In the genomic region with DNA sequence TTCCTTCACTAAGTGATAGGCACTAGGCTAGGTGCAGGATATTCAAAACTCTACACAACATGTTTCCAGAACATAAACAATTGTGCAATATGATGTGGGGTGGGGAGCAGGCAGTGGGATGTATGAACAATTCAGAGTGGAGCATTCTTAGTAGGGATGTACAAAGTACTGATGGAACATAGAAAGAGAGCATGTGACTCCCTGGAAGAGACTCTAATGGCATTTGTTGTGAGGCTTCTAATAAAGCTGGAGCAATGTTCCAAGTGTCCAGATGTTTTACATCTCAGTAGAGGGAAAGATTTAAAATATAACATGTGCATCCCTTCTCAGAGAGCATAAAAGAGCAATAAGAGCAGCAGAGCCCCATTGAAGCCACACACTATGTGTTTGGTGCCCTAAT, we compare ENCODE assay signal across 24 cellular contexts.
"Had no signal": no experiment of that assay in that cellular context is flagged by ENCODE, and none has a peak within 500 bp of the region (broad histone marks: within the 10 kb centered on the region; RNA-seq: fewer than 3 reads in every experiment).

No MANE protein-coding gene starts in this region.

- H3K9ac ChIP-seq: KMS-11, SK-N-SH had no signal

- DNase-seq: Kasumi-1; MV-4-11; NCI-H1048; NCI-H1105; NCI-H1417; NCI-H146; NCI-H1694 treated with DMSO at 0.1 percent for 48 hours; NCI-H1930; NCI-H2081; NCI-H2107; NCI-H2227 treated with DMSO at 0.1 percent for 48 hours; NCI-H524; NCI-H69; NCI-H774; NK-92 treated with Interleukin-12 subunit alpha and Interleukin-12 subunit beta, amount 100 ng/mL, for 24 hours; PC-3; SHP77; SK-N-SH; SW 1271 had no signal

- H3K9me2 ChIP-seq: SK-N-SH had no signal

- ATAC-seq: K562, Panc1, PC-3 had no signal

- H3K4me3 ChIP-seq: K562 had no signal

- H3K27ac ChIP-seq: HL-60, KMS-11, RWPE1 had no signal

- H3K4me2 ChIP-seq: KMS-11, SK-N-SH had no signal

- H3K9me3 ChIP-seq: SK-N-SH had no signal
